20 cellular contexts compared by ENCODE assay signal in the genomic region with DNA sequence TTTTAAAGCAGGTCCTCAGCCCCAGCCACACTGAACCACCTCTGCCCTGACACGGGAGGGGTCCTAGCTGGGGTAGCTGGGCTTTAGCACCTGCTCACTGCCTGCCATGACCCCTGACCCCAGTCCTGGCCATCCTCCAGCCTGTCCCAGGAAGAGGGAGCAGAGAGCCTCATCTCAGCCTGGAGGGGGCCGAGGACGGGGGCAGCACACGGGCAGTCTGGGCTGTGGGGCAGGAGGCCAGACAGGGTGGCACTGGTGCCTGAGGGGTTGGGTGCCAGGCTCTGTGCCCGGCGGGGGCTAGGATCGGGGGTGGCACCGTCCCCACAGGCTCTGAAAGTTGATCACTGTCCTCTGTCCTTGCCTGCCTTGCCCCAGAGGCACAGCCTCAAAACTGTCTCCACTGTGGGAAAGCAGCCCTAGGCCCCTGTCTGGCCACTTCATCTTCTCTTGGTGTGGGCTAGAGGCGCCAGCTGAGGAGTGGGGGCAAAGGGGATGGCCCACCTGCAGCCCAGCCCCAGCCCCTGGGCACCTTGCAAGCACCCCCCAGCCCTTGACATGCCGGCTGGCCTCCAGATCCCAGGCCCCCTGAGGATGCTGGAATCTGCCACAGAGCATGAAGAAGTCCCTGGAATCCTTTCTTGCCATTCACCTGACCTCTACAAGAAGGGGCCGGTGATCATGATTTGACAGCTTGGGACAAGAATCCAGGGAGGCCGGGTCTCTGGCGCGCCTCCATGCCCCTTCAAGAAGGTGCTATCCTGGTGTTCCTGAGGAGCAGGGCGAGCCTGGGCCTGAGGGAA. TPM values are rescaled to one million over a fixed set of nuclear protein-coding genes. Genes with fewer than 3 reads are reported as not detected.
DNase-seq lines count a peak whose midpoint lies in the region; ATAC-seq, FAIRE-seq and TF ChIP-seq lines count a peak whose summit lies in the region.
"Had no signal": no experiment of that assay in that cellular context is flagged by ENCODE, and none has a peak within 500 bp of the region (broad histone marks: within the 10 kb centered on the region; RNA-seq: fewer than 3 reads in every experiment).

No MANE protein-coding gene starts in this region.

- TF ChIP-seq RAD21 in K562 (CRISPR knock-in tag; conservative IDR thresholded peaks at IDR 0.05 in 1 of 2, IDR thresholded peaks at IDR 0.05 in 1 of 2) = no peak

- no peaks in the 10 kb centered on the region for H3K9me3 ChIP-seq in K562 (replicated peaks; ENCODE audit: control insufficient read depth, insufficient read depth, low read depth, low read length)
- no peaks in the 10 kb centered on the region for H3K9me3 ChIP-seq in right lobe of liver
- H3K9me3 ChIP-seq in mammary epithelial cell (replicated peaks; ENCODE audit: insufficient read depth, low read length) = no peaks in the 10 kb centered on the region
- H3K9me3 ChIP-seq: HAP-1 had no signal

- no peaks in the 10 kb centered on the region for H3K9me1 ChIP-seq in K562 (ENCODE audit: control insufficient read depth, insufficient read depth, low read length)

- TF ChIP-seq CTCF in K562 (IDR thresholded peaks at IDR 0.05 in 2 of 3, conservative IDR thresholded peaks at IDR 0.05 in 1 of 3; ENCODE audit: insufficient read depth in 2 of 3, low read depth in 1 of 3, low read length in 3 of 3) (no peak), right lobe of liver (IDR thresholded peaks at IDR 0.05) (no peak), mammary epithelial cell (conservative IDR thresholded peaks at IDR 0.05 in 1 of 2, IDR thresholded peaks at IDR 0.05 in 1 of 2; ENCODE audit: extremely low read depth in 1 of 2, insufficient read depth in 1 of 2, low read depth in 1 of 2, low read length in 2 of 2) (no peak)

- H3K36me3 ChIP-seq in K562 (ENCODE audit: control insufficient read depth, insufficient read depth, low read length) = no peaks in the 10 kb centered on the region
- H3K36me3 ChIP-seq in right lobe of liver = no peaks in the 10 kb centered on the region
- no peaks in the 10 kb centered on the region for H3K36me3 ChIP-seq in mammary epithelial cell (ENCODE audit: insufficient read depth, low read length)
- H3K36me3 ChIP-seq: HAP-1 had no signal

- POLR2A ChIA-PET in K562 (lab: Yijun Ruan, JAX) = interaction anchor here (0.6 to 1.1 kb wide), 3 partner anchors 9 to 686 kb away, joined by 3 to 4 read pairs (median 4); no protein-coding TSS in a partner anchor

- peaks cover 0 to 47% of the 10 kb centered on the region in 2 experiments; a peak in 2 of 5 replicates for H3K4me1 ChIP-seq in K562 (replicated peaks in 1 of 2; ENCODE audit: control insufficient read depth in 2 of 2, insufficient read depth in 2 of 2, low read length in 2 of 2)
- no peaks in the 10 kb centered on the region for H3K4me1 ChIP-seq in right lobe of liver
- no peaks in the 10 kb centered on the region for H3K4me1 ChIP-seq in mammary epithelial cell (ENCODE audit: insufficient read depth, low read length)
- H3K4me1 ChIP-seq: HAP-1 had no signal

- no peak for ATAC-seq in left ventricle myocardium superior
- no peak for ATAC-seq in K562
- no peak for ATAC-seq in right lobe of liver
- ATAC-seq: GM12878, SK-N-SH treated with all-trans-retinoic acid at 6 μM for 48 hours had no signal

- no peak overlapping the region for H3K9ac ChIP-seq in K562 (ENCODE audit: insufficient read depth in 1 of 2, low read depth in 2 of 2, low read length in 2 of 2)
- H3K9ac ChIP-seq in mammary epithelial cell (ENCODE audit: insufficient read depth, low read length) = no peak overlapping the region
- H3K9ac ChIP-seq: GM23248 had no signal

- peak; percentile 20 for DNase-seq in left ventricle myocardium superior
- DNase-seq in cardiac septum (ENCODE audit: low spot score) = no peak
- DNase-seq in K562 (ENCODE audit: extremely low read depth in 1 of 4, low spot score in 3 of 4) = no peak
- DNase-seq in right lobe of liver = peak in 2 of 3 donors; percentile 14 to 42
- DNase-seq in urothelium cell line (ENCODE audit: low spot score) = no peak
- no peak for DNase-seq in EL
- no peak for DNase-seq in NK-92 treated with Interleukin-12 subunit alpha and Interleukin-12 subunit beta, amount 100 ng/mL, for 24 hours (lab: John Stamatoyannopoulos, UW)
- DNase-seq in mammary epithelial cell = no peak
- DNase-seq: DMS53, GM23248, NCI-H1105, NCI-H146, NCI-H2029 treated with DMSO at 0.1 percent for 48 hours, NCI-H446 treated with DMSO at 0.1 percent for 48 hours, NCI-H526 treated with DMSO at 0.1 percent for 48 hours had no signal

- BruUV-seq in K562 (replicated peaks; lab: Mats Ljungman, UMichigan) (no TSS peak), mammary epithelial cell (replicated peaks; lab: Mats Ljungman, UMichigan) (no TSS peak)

- WGBS in K562 (ENCODE audit: insufficient coverage, low coverage, missing lambda C conversion rate) = 1% methylated on average over 15 of the region's 15 CpGs
- WGBS in right lobe of liver (ENCODE audit: insufficient coverage, low coverage, low lambda C conversion rate, missing lambda C conversion rate) = 97% methylated on average over 6 of the region's 15 CpGs
- 87% methylated on average over 6 of the region's 15 CpGs for WGBS in mammary epithelial cell (ENCODE audit: low coverage, missing lambda C conversion rate)

- in situ Hi-C loops in K562 (cut with MboI) = no loop called here
- in situ Hi-C loops in mammary epithelial cell (cut with MboI; ENCODE audit: low sequenced_read_pairs in 2 of 2) = no loop called here

- H3K4me3 ChIP-seq in K562 (no peak overlapping the region), right lobe of liver (no peak overlapping the region), mammary epithelial cell (replicated peaks in 1 of 3; ENCODE audit: insufficient read depth in 1 of 3, low read depth in 2 of 3, low read length in 3 of 3) (no peak overlapping the region)
- H3K4me3 ChIP-seq: GM12878, GM23248, HAP-1 had no signal

- intact Hi-C loops in left ventricle myocardium superior (cut with micrococcal nuclease) (no loop called here), cardiac septum (cut with DNase I) (no loop called here), K562 (cut with micrococcal nuclease) (no loop called here), right lobe of liver (cut with DNase I) (no loop called here), mammary epithelial cell (cut with micrococcal nuclease) (no loop called here)

- CTCF ChIA-PET in K562 (lab: Yijun Ruan, JAX; ENCODE audit: low intra/inter-chr PET ratio) (no interaction called here), mammary epithelial cell (lab: Charles Lee; ENCODE audit: low non-redundant PET) (no interaction called here)

- H3K4me2 ChIP-seq in K562 (ENCODE audit: insufficient read depth, low read length) = no peak overlapping the region
- no peak overlapping the region for H3K4me2 ChIP-seq in mammary epithelial cell (ENCODE audit: insufficient read depth, low read depth, low read length)

- dilution Hi-C loops in mammary epithelial cell (cut with HindIII; ENCODE audit: low sequenced_read_pairs) = loop anchor here (25.0 kb wide), 1 partner anchor 532 kb away; no protein-coding TSS in a partner anchor

- H4K20me1 ChIP-seq in K562 (replicated peaks; ENCODE audit: control insufficient read depth, insufficient read depth, low read length) (peaks cover 34% of the 10 kb centered on the region), mammary epithelial cell (ENCODE audit: insufficient read depth, low read length) (no peaks in the 10 kb centered on the region)

- FAIRE-seq in K562 (lab: Jason Lieb, UNC) = no peak
- FAIRE-seq in urothelium cell line (lab: Jason Lieb, UNC) = peak; percentile 37
- FAIRE-seq: A204.1, D721Med, GM12878 had no signal

- H3K27me3 ChIP-seq in K562 (ENCODE audit: control insufficient read depth in 2 of 2, insufficient read depth in 2 of 2, low read length in 2 of 2) (peaks cover 17 to 79% of the 10 kb centered on the region in 2 experiments; a peak in 3 of 5 replicates), right lobe of liver (no peaks in the 10 kb centered on the region), mammary epithelial cell (ENCODE audit: insufficient read depth, low read length) (no peaks in the 10 kb centered on the region)

- no peak overlapping the region for H2AFZ ChIP-seq in K562 (ENCODE audit: low read depth, low read length)
- no peak overlapping the region for H2AFZ ChIP-seq in mammary epithelial cell (ENCODE audit: low read depth, low read length)
- H2AFZ ChIP-seq: GM23248 had no signal

- no peak overlapping the region for H3K27ac ChIP-seq in K562 (ENCODE audit: extremely low read depth, low read depth, low read length)
- H3K27ac ChIP-seq in right lobe of liver = no peak overlapping the region
- H3K27ac ChIP-seq in mammary epithelial cell (ENCODE audit: insufficient read depth, low read depth, low read length) = no peak overlapping the region
- H3K27ac ChIP-seq: GM23248 had no signal

- TF ChIP-seq POLR2A in K562 (conservative IDR thresholded peaks at IDR 0.05) (no peak), right lobe of liver (IDR thresholded peaks at IDR 0.05) (no peak)

- TF ChIP-seq EP300 in K562 (IDR thresholded peaks at IDR 0.05; ENCODE audit: low read length) = no peak

- H3K79me2 ChIP-seq in K562 (ENCODE audit: control insufficient read depth, insufficient read depth, low read length) = no peaks in the 10 kb centered on the region
- H3K79me2 ChIP-seq in mammary epithelial cell (ENCODE audit: insufficient read depth, low read length) = no peaks in the 10 kb centered on the region

RNA-seq across cellular contexts. Expression of a gene that starts 15.7 kb away (rescaled TPM):
- total RNA-seq in left ventricle myocardium superior = 9.1 TPM
- total RNA-seq in cardiac septum = 12.8 TPM
- 28.5 and 57.0 TPM in 2 replicates for total RNA-seq in K562 (2011; cell fraction: chromatin; rRNA removed; ENCODE audit: low replicate concordance)
- total RNA-seq in K562 (2011; cell fraction: nucleolus; rRNA removed) = 34.7 and 37.9 TPM in 2 replicates
- total RNA-seq in K562 (2011; cell fraction: nucleoplasm; rRNA removed) = 40.0 and 51.1 TPM in 2 replicates
- 3.1 and 5.2 TPM in 2 replicates for total RNA-seq in K562 (2014; rRNA removed)
- total RNA-seq in K562 (2014; rRNA removed; fragmentation: Illumina TruSeq; extraction: Trizol) = 2.0 and 2.3 TPM in 2 replicates
- total RNA-seq in K562 (2015; rRNA removed; fragmentation: Illumina TruSeq; extraction: Trizol) = 2.8 and 3.7 TPM in 2 replicates
- 7.1 and 7.3 TPM in 2 replicates for total RNA-seq in K562 (2021)
- polyA plus RNA-seq in K562 (2011; rRNA removed) = 7.9 and 8.2 TPM in 2 replicates
- 6.6 and 8.3 TPM in 2 replicates for polyA plus RNA-seq in K562 (2011; cell fraction: cytosol; rRNA removed)
- polyA plus RNA-seq in K562 (2011; cell fraction: nucleus; rRNA removed) = 11.9 and 21.5 TPM in 2 replicates
- polyA plus RNA-seq in K562 (2012) = 7.7 and 9.4 TPM in 2 replicates
- polyA plus RNA-seq in K562 (2014; fragmentation: Illumina TruSeq; extraction: Trizol) = 4.3 and 5.0 TPM in 2 replicates
- polyA plus RNA-seq in K562 (2014; fragmentation: Nextera tagmentation; extraction: Ambion mirVana) = 1 to 10 TPM; 1.2 to 3.2 TPM
- polyA plus RNA-seq in K562 (2014; rRNA removed) = 3.8 and 5.6 TPM in 2 replicates
- 5.5 and 6.0 TPM in 2 replicates for polyA minus RNA-seq in K562 (2011; rRNA and poly(A)+ RNA removed)
- 2.5 and 3.7 TPM in 2 replicates for polyA minus RNA-seq in K562 (2011; cell fraction: cytosol; rRNA and poly(A)+ RNA removed)
- 8.9 and 14.3 TPM in 2 replicates for polyA minus RNA-seq in K562 (2011; cell fraction: nucleus; rRNA and poly(A)+ RNA removed)
- total RNA-seq in right lobe of liver = 10 to 100 TPM in 5 of 6 experiments, 1 to 10 TPM in 1; 6.8 to 14.1 (median 11.3) TPM
- 10 to 100 TPM; 19.5 to 22.6 TPM for total RNA-seq in mammary epithelial cell
- polyA plus RNA-seq in mammary epithelial cell = 14.4 TPM
- polyA minus RNA-seq in mammary epithelial cell = 16.7 TPM

RNA-seq across cellular contexts. Expression of a gene that starts 45.8 kb away (rescaled TPM):
- not detected for total RNA-seq in left ventricle myocardium superior
- total RNA-seq in cardiac septum = 0.62 TPM
- total RNA-seq in K562 (2011; cell fraction: chromatin; rRNA removed; ENCODE audit: low replicate concordance) = not detected in 2 replicates
- total RNA-seq in K562 (2011; cell fraction: nucleolus; rRNA removed) = not detected in 2 replicates
- not detected in 2 replicates for total RNA-seq in K562 (2011; cell fraction: nucleoplasm; rRNA removed)
- not detected in 2 replicates for total RNA-seq in K562 (2014; rRNA removed)
- total RNA-seq in K562 (2014; rRNA removed; fragmentation: Illumina TruSeq; extraction: Trizol) = not detected in 2 replicates
- not detected in 2 replicates for total RNA-seq in K562 (2015; rRNA removed; fragmentation: Illumina TruSeq; extraction: Trizol)
- 0.04 TPM in 1 of 2 replicates, not detected in the other for total RNA-seq in K562 (2021)
- polyA plus RNA-seq in K562 (2011; rRNA removed) = not detected in 2 replicates
- polyA plus RNA-seq in K562 (2011; cell fraction: cytosol; rRNA removed) = not detected in 2 replicates
- 0.03 TPM in 1 of 2 replicates, not detected in the other for polyA plus RNA-seq in K562 (2011; cell fraction: nucleus; rRNA removed)
- not detected in 2 replicates for polyA plus RNA-seq in K562 (2012)
- polyA plus RNA-seq in K562 (2014; fragmentation: Illumina TruSeq; extraction: Trizol) = not detected in 2 replicates
- polyA plus RNA-seq in K562 (2014; fragmentation: Nextera tagmentation; extraction: Ambion mirVana) = not detected
- not detected in 2 replicates for polyA plus RNA-seq in K562 (2014; rRNA removed)
- polyA minus RNA-seq in K562 (2011; rRNA and poly(A)+ RNA removed) = not detected in 2 replicates
- polyA minus RNA-seq in K562 (2011; cell fraction: cytosol; rRNA and poly(A)+ RNA removed) = 0.19 TPM in 1 of 2 replicates, not detected in the other
- polyA minus RNA-seq in K562 (2011; cell fraction: nucleus; rRNA and poly(A)+ RNA removed) = under 0.01 TPM in 1 of 2 replicates, not detected in the other
- total RNA-seq in right lobe of liver = under 1 TPM in 1 of 6 experiments, not detected in 5; 0.06 TPM
- under 1 TPM; 0.17 to 0.21 TPM for total RNA-seq in mammary epithelial cell
- polyA plus RNA-seq in mammary epithelial cell = 0.14 TPM
- not detected for polyA minus RNA-seq in mammary epithelial cell
- total RNA-seq: GM12878 had no signal
- polyA plus RNA-seq: GM12878 had no signal

Comparison
In these comparisons a context has a peak if more than half of its experiments do, and no peak if none do; other contexts are left out.
1. DNase-seq: peak in left ventricle myocardium superior (single experiment) and right lobe of liver (2 of 3); none in cardiac septum (single experiment), K562 (0 of 4), urothelium cell line (single experiment), EL (single experiment), NK-92 treated with Interleukin-12 subunit alpha and Interleukin-12 subunit beta, amount 100 ng/mL, for 24 hours (single experiment) and mammary epithelial cell (single experiment).